In genomic region chr1:50970508-50970885, GRCh38 we compare ENCODE assay signal across 8 cellular contexts. TPM values are rescaled to one million over a fixed set of nuclear protein-coding genes. Genes with fewer than 3 reads are reported as not detected.
DNase-seq lines count a peak whose midpoint lies in the region; ATAC-seq and TF ChIP-seq lines count a peak whose summit lies in the region.

No MANE protein-coding gene starts in this region.

- peak overlapping the region; percentile 85 for H3K27ac Mint-ChIP-seq in activated T-helper 17 cell treated with anti-CD3 and anti-CD28 coated beads, Interleukin-2, amount 50 U/mL, for 72 hours

- DNase-seq in activated T-cell treated with anti-CD3 and anti-CD28 coated beads, Interleukin-2, amount 50 U/mL, for 4 hours: no peak
- DNase-seq in activated T-cell treated with anti-CD3 and anti-CD28 coated beads for 4 hours (no peak), right lobe of liver (no peak), tibial artery (no peak), NCI-H2196 (lab: John Stamatoyannopoulos, UW; ENCODE audit: unreplicated experiment) (no peak)
- no peak for DNase-seq in stimulated activated naive CD4-positive, alpha-beta T cell (lab: John Stamatoyannopoulos, UW)

- H3K4me3 ChIP-seq in right lobe of liver (peak overlapping the region; percentile 74 to 78 (median 75)), tibial artery (peak overlapping the region; percentile 96 to 98)

- peaks cover 11% of the 10 kb centered on the region for H3K27me3 Mint-ChIP-seq in activated T-cell treated with anti-CD3 and anti-CD28 coated beads, Interleukin-2, amount 50 U/mL, for 4 hours (ENCODE audit: low read depth)
- peaks cover 13% of the 10 kb centered on the region for H3K27me3 Mint-ChIP-seq in activated T-helper 17 cell treated with anti-CD3 and anti-CD28 coated beads, Interleukin-2, amount 50 U/mL, for 72 hours

- no peaks in the 10 kb centered on the region for H3K27me3 ChIP-seq in right lobe of liver
- H3K27me3 ChIP-seq in tibial artery: no peaks in the 10 kb centered on the region

- H3K4me1 ChIP-seq in right lobe of liver (peaks cover 2 to 14% (median 4%) of the 10 kb centered on the region in 4 donors), tibial artery (peaks cover 0 to 34% (median 0%) of the 10 kb centered on the region in 4 donors)

- TF ChIP-seq POLR2A in right lobe of liver (IDR thresholded peaks at IDR 0.05): no peak

- H3K36me3 ChIP-seq in right lobe of liver: no peaks in the 10 kb centered on the region
- H3K36me3 ChIP-seq in tibial artery: no peaks in the 10 kb centered on the region

- H3K4me1 Mint-ChIP-seq in activated T-cell treated with anti-CD3 and anti-CD28 coated beads, Interleukin-2, amount 50 U/mL, for 4 hours (ENCODE audit: low read depth): peaks cover 22% of the 10 kb centered on the region
- peaks cover 10% of the 10 kb centered on the region for H3K4me1 Mint-ChIP-seq in activated T-helper 17 cell treated with anti-CD3 and anti-CD28 coated beads, Interleukin-2, amount 50 U/mL, for 72 hours

- H3K27ac ChIP-seq in right lobe of liver: peak overlapping the region; percentile 59 to 96 (median 95)
- H3K27ac ChIP-seq in tibial artery: peak overlapping the region; percentile 99 to 100

- H3K9me3 ChIP-seq in right lobe of liver (no peaks in the 10 kb centered on the region), tibial artery (no peaks in the 10 kb centered on the region)

- no peaks in the 10 kb centered on the region for H3K36me3 Mint-ChIP-seq in activated T-cell treated with anti-CD3 and anti-CD28 coated beads, Interleukin-2, amount 50 U/mL, for 4 hours (ENCODE audit: insufficient read depth)
- H3K36me3 Mint-ChIP-seq in activated T-helper 17 cell treated with anti-CD3 and anti-CD28 coated beads, Interleukin-2, amount 50 U/mL, for 72 hours (ENCODE audit: low read depth): peaks cover 22% of the 10 kb centered on the region

- H3K4me3 Mint-ChIP-seq in activated T-cell treated with anti-CD3 and anti-CD28 coated beads, Interleukin-2, amount 50 U/mL, for 4 hours: peak overlapping the region; percentile 99
- H3K4me3 Mint-ChIP-seq in activated T-helper 17 cell treated with anti-CD3 and anti-CD28 coated beads, Interleukin-2, amount 50 U/mL, for 72 hours: peak overlapping the region; percentile 92

- ATAC-seq in activated T-cell treated with anti-CD3 and anti-CD28 coated beads, Interleukin-2, amount 50 U/mL, for 4 hours: no peak
- ATAC-seq in activated T-helper 17 cell treated with anti-CD3 and anti-CD28 coated beads, Interleukin-2, amount 50 U/mL, for 72 hours (replicated peaks): no peak
- ATAC-seq in right lobe of liver: no peak
- ATAC-seq in HG02840 (IDR thresholded peaks at IDR 0.05; ENCODE audit: low FRiP score, unreplicated experiment): no peak

- 3% methylated on average over 6 of the region's 6 CpGs for WGBS in right lobe of liver (ENCODE audit: insufficient coverage, low coverage, low lambda C conversion rate, missing lambda C conversion rate)

- no peaks in the 10 kb centered on the region for H3K9me3 Mint-ChIP-seq in activated T-cell treated with anti-CD3 and anti-CD28 coated beads, Interleukin-2, amount 50 U/mL, for 4 hours
- no peaks in the 10 kb centered on the region for H3K9me3 Mint-ChIP-seq in activated T-helper 17 cell treated with anti-CD3 and anti-CD28 coated beads, Interleukin-2, amount 50 U/mL, for 72 hours

- no peak for TF ChIP-seq CTCF in right lobe of liver (IDR thresholded peaks at IDR 0.05)
- no peak for TF ChIP-seq CTCF in tibial artery (IDR thresholded peaks at IDR 0.05)

- intact Hi-C loops in right lobe of liver (cut with DNase I) (no loop called here), tibial artery (cut with DNase I; ENCODE audit: low total_unique reads) (no loop called here)

RNA-seq across cellular contexts. Expression of gene CDKN2C, which starts 0.5 kb away (rescaled TPM):
- total RNA-seq in activated T-cell treated with anti-CD3 and anti-CD28 coated beads, Interleukin-2, amount 50 U/mL, for 4 hours: 1 to 10 TPM; 1.4 to 2.6 (median 1.4) TPM
- 10 to 100 TPM in 1 of 2 donors, 1 to 10 TPM in 1; 8.3 to 16.2 TPM for total RNA-seq in activated T-helper 17 cell treated with anti-CD3 and anti-CD28 coated beads, Interleukin-2, amount 50 U/mL, for 72 hours
- 1 to 10 TPM; 1.2 to 6.7 (median 3.1) TPM for total RNA-seq in right lobe of liver

RNA-seq across cellular contexts. Expression of gene FAF1, which starts 10.4 kb away (rescaled TPM):
- total RNA-seq in activated T-cell treated with anti-CD3 and anti-CD28 coated beads, Interleukin-2, amount 50 U/mL, for 4 hours: 10 to 100 TPM; 59.8 to 64.2 (median 60.1) TPM
- total RNA-seq in activated T-helper 17 cell treated with anti-CD3 and anti-CD28 coated beads, Interleukin-2, amount 50 U/mL, for 72 hours: 10 to 100 TPM; 55.5 to 69.7 TPM
- 10 to 100 TPM; 24.1 to 32.4 (median 31.6) TPM for total RNA-seq in right lobe of liver
